ENCODE assay signal across 8 cellular contexts in the genomic region with DNA sequence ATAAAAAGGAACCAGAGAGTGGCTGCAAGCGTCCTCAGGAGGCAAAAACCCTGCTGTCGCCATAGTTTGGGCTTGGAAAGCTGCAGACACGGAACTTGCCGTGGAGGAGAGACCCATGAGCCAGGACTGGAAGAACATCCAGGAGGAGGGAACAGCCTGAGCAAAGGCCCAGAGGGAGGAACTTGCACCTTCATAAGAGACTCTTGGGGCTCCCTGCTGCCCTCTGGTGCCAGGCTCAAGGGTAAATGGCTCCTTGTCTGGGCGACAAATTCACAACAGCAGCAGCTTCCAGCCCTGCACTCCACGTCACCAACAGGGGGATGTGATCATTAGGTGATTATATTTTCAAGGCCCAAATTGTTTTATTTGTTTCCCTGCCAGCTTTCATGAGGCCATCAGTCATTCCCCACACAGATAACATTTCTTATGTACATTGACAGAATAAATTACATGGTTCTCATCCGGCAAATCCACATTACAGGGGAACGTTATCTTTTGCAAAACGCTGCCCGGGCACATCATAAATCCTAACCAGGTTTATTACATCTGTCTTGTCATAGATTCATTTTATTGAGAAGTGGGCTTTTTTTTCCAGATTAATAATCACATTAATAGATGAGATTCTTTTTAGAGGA.
DNase-seq lines count a peak whose midpoint lies in the region; ATAC-seq and TF ChIP-seq lines count a peak whose summit lies in the region.

No MANE protein-coding gene starts in this region.

- no peak overlapping the region for H2AFZ ChIP-seq in PC-9

- TF ChIP-seq POLR2A in stomach (IDR thresholded peaks at IDR 0.05) = no peak

- H3K4me1 ChIP-seq in PC-9 (replicated peaks; ENCODE audit: insufficient read depth) (no peaks in the 10 kb centered on the region), stomach (no peaks in the 10 kb centered on the region)

- H3K9me2 ChIP-seq in PC-9 (ENCODE audit: insufficient read depth) = no peaks in the 10 kb centered on the region

- ATAC-seq in stimulated activated memory B cell treated with anti-CD40 and anti-IgM and Interleukin-4, amounts not matched to agents 10 μg/mL and 1 μg/mL and 100 μg/mL, for 72 hours = no peak

- H3K27me3 ChIP-seq in GM06990 (replicated peaks; ENCODE audit: control insufficient read depth, insufficient read depth, low read length) = no peaks in the 10 kb centered on the region; the same call in 1 of the 2 replicates
- peaks cover 14% of the 10 kb centered on the region for H3K27me3 ChIP-seq in PC-9 (ENCODE audit: insufficient read depth, low read depth)
- peaks cover 0 to 50% (median 0%) of the 10 kb centered on the region in 3 donors for H3K27me3 ChIP-seq in stomach

- POLR2A ChIA-PET in PC-9 (lab: Charles Lee; ENCODE audit: unreplicated experiment) = no interaction called here

- H3K27ac ChIP-seq in PC-9 (no peak overlapping the region), stomach (no peak overlapping the region)

- TF ChIP-seq CTCF in GM06990 (IDR thresholded peaks at IDR 0.05; ENCODE audit: insufficient read depth, low read length, poor library complexity, severe bottlenecking) (peak; percentile 75), LNCaP clone FGC (IDR thresholded peaks at IDR 0.05; ENCODE audit: control insufficient read depth, extremely low read depth, insufficient read depth) (peak; percentile 61), PC-9 (conservative IDR thresholded peaks at IDR 0.05) (peak; percentile 53; the same call in 1 of the 2 replicates), stomach (IDR thresholded peaks at IDR 0.05) (no peak)

- H3K36me3 Mint-ChIP-seq in stimulated activated memory B cell treated with anti-CD40 and anti-IgM and Interleukin-4, amounts not matched to agents 10 μg/mL and 1 μg/mL and 100 μg/mL, for 72 hours = peaks cover 1% of the 10 kb centered on the region

- H3K27ac Mint-ChIP-seq in stimulated activated memory B cell treated with anti-CD40 and anti-IgM and Interleukin-4, amounts not matched to agents 10 μg/mL and 1 μg/mL and 100 μg/mL, for 72 hours = no peak overlapping the region

- H3K4me2 ChIP-seq in PC-9 = no peak overlapping the region

- DNase-seq in GM06990 (ENCODE audit: extremely low read depth, insufficient read length) (no peak), LNCaP clone FGC (ENCODE audit: low read depth) (peak; percentile 3), PC-9 (peak in 1 of 2 experiments; percentile 40), foreskin melanocyte (peak; percentile 32), hepatic stellate cell (ENCODE audit: low spot score) (no peak), GM19240 (ENCODE audit: insufficient read length, low spot score) (no peak), stomach (no peak)

- no peaks in the 10 kb centered on the region for H3K36me3 ChIP-seq in GM06990 (ENCODE audit: control insufficient read depth, insufficient read depth, low read length)
- H3K36me3 ChIP-seq in PC-9 (ENCODE audit: low read depth) = no peaks in the 10 kb centered on the region
- no peaks in the 10 kb centered on the region for H3K36me3 ChIP-seq in stomach

- CTCF ChIA-PET in PC-9 (lab: Charles Lee) = no interaction called here

- H3K9me3 ChIP-seq in PC-9 (ENCODE audit: insufficient read depth, low read depth) = no peaks in the 10 kb centered on the region
- H3K9me3 ChIP-seq in stomach = peaks cover 0 to 10% (median 4%) of the 10 kb centered on the region in 4 donors

- peaks cover under 1% of the 10 kb centered on the region for H3K9me3 Mint-ChIP-seq in stimulated activated memory B cell treated with anti-CD40 and anti-IgM and Interleukin-4, amounts not matched to agents 10 μg/mL and 1 μg/mL and 100 μg/mL, for 72 hours

- peaks cover 30% of the 10 kb centered on the region for H3K27me3 Mint-ChIP-seq in stimulated activated memory B cell treated with anti-CD40 and anti-IgM and Interleukin-4, amounts not matched to agents 10 μg/mL and 1 μg/mL and 100 μg/mL, for 72 hours

- H3K4me3 ChIP-seq in GM06990 (replicated peaks; ENCODE audit: low read depth, low read length) (no peak overlapping the region), LNCaP clone FGC (ENCODE audit: low read depth, low read length) (no peak overlapping the region), PC-9 (no peak overlapping the region), stomach (no peak overlapping the region)

- TF ChIP-seq EP300 in stomach (IDR thresholded peaks at IDR 0.05) = no peak

- no peaks in the 10 kb centered on the region for H3F3A ChIP-seq in PC-9 (ENCODE audit: insufficient read depth, low read depth)

- WGBS in stomach, 5 donors = 66 to 71% (median 69%) methylated on average over 10 of the region's 10 CpGs

- no TSS peak for BruUV-seq in PC-9 (replicated peaks; lab: Mats Ljungman, UMichigan)

- no peaks in the 10 kb centered on the region for H3K4me1 Mint-ChIP-seq in stimulated activated memory B cell treated with anti-CD40 and anti-IgM and Interleukin-4, amounts not matched to agents 10 μg/mL and 1 μg/mL and 100 μg/mL, for 72 hours

- H3K4me3 Mint-ChIP-seq in stimulated activated memory B cell treated with anti-CD40 and anti-IgM and Interleukin-4, amounts not matched to agents 10 μg/mL and 1 μg/mL and 100 μg/mL, for 72 hours = no peak overlapping the region

- intact Hi-C loops in PC-9 (cut with micrococcal nuclease; ENCODE audit: unreplicated experiment) (loop anchor here (5.0 kb wide), 2 partner anchors 660 to 835 kb away; no protein-coding TSS in a partner anchor), stomach (cut with DNase I; ENCODE audit: low total_unique reads) (no loop called here)

- H4K20me1 ChIP-seq in PC-9 (ENCODE audit: insufficient read depth) = no peaks in the 10 kb centered on the region

- H3K79me2 ChIP-seq in PC-9 (ENCODE audit: low read depth) = no peaks in the 10 kb centered on the region

Comparison
In these comparisons a context has a peak if more than half of its experiments do, and no peak if none do; other contexts are left out.
1. DNase-seq: peak in LNCaP clone FGC (single experiment) and foreskin melanocyte (single experiment); none in GM06990 (single experiment), hepatic stellate cell (single experiment), GM19240 (single experiment) and stomach (single experiment).
2. CTCF ChIP-seq: peak in GM06990 (single experiment), LNCaP clone FGC (single experiment) and PC-9 (single experiment); none in stomach (0 of 7).